Comparison of ENCODE assay signal across 1 cellular context in genomic region chr6:153092082-153093013, GRCh38.
TF ChIP-seq lines count a peak whose summit lies in the region.

No MANE protein-coding gene starts in this region.

TF ChIP-seq in GM23338, 12 proteins besides CTCF, POLR2A, EP300 and RAD21 (continued from another document):
- TF ChIP-seq ZNF462 (CRISPR knock-in tag; IDR thresholded peaks at IDR 0.05) (no peak), POLR2AphosphoS5 (IDR thresholded peaks at IDR 0.05; ENCODE audit: low read depth) (no peak), EZH2phosphoT487 (IDR thresholded peaks at IDR 0.05; ENCODE audit: unreplicated experiment) (no peak)
